In genomic region chr17:58081641-58082340, GRCh38 we compare ENCODE assay signal across 13 cellular contexts. TPM values are rescaled to one million over a fixed set of nuclear protein-coding genes. Genes with fewer than 3 reads are reported as not detected.
A peak's percentile ranks its signal among the peaks of the same experiment; 100 is the strongest.
DNase-seq lines count a peak whose midpoint lies in the region; ATAC-seq and TF ChIP-seq lines count a peak whose summit lies in the region.
"Had no signal": no experiment of that assay in that cellular context is flagged by ENCODE, and none has a peak within 500 bp of the region (broad histone marks: within the 10 kb centered on the region; RNA-seq: fewer than 3 reads in every experiment).

No MANE protein-coding gene starts in this region.

- H2BK120ac ChIP-seq in mesendoderm (ENCODE audit: low read depth, low read length): peak overlapping the region; percentile 64

- no peak overlapping the region for H3K23ac ChIP-seq in mesendoderm (ENCODE audit: low read length)

- H3K56ac ChIP-seq in mesendoderm (ENCODE audit: low read length): peak overlapping the region; percentile 97

- DNase-seq in activated CD8-positive, alpha-beta T cell treated with anti-CD3 and anti-CD28 coated beads, Interleukin-2, amount 10 ng/mL, durations not matched to agents 7 days and 5 days: no peak
- DNase-seq in activated CD8-positive, alpha-beta T cell treated with anti-CD3 and anti-CD28 coated beads for 36 hours: no peak
- DNase-seq in activated B cell treated with CpG ODN at 0.5 μM for 24 hours: no peak
- no peak for DNase-seq in mesendoderm
- no peak for DNase-seq in UCSD-AML1 (lab: John Stamatoyannopoulos, UW; ENCODE audit: unreplicated experiment)
- no peak for DNase-seq in SIG-M5 treated with dmso at 0.1 percent for 504 hours (lab: John Stamatoyannopoulos, UW; ENCODE audit: unreplicated experiment)
- DNase-seq: DND-41, heart right ventricle, NCI-H2107, T1000 had no signal

- H3K27me3 Mint-ChIP-seq in activated CD8-positive, alpha-beta T cell treated with anti-CD3 and anti-CD28 coated beads, Interleukin-2, amount 10 ng/mL, durations not matched to agents 7 days and 5 days (ENCODE audit: low read depth): peaks cover 39% of the 10 kb centered on the region
- no peaks in the 10 kb centered on the region for H3K27me3 Mint-ChIP-seq in activated CD8-positive, alpha-beta T cell treated with anti-CD3 and anti-CD28 coated beads for 36 hours
- H3K27me3 Mint-ChIP-seq in activated B cell treated with CpG ODN at 0.5 μM for 24 hours: peaks cover under 1% of the 10 kb centered on the region

- H3K4me1 ChIP-seq in mesendoderm (ENCODE audit: control insufficient read depth, low read depth, low read length): peaks cover 20% of the 10 kb centered on the region

- CTCF ChIA-PET in activated CD8-positive, alpha-beta T cell treated with anti-CD3 and anti-CD28 coated beads, Interleukin-2, amount 10 ng/mL, durations not matched to agents 7 days and 5 days (lab: Charles Lee): no interaction called here
- CTCF ChIA-PET in activated CD8-positive, alpha-beta T cell treated with anti-CD3 and anti-CD28 coated beads for 36 hours (lab: Charles Lee): interaction anchor here (1.3 kb wide), 1 partner anchor 76 kb away, joined by 3 read pairs; no protein-coding TSS in a partner anchor
- CTCF ChIA-PET in activated B cell treated with CpG ODN at 0.5 μM for 24 hours (lab: Charles Lee): no interaction called here

- H3K9me3 Mint-ChIP-seq in activated CD8-positive, alpha-beta T cell treated with anti-CD3 and anti-CD28 coated beads, Interleukin-2, amount 10 ng/mL, durations not matched to agents 7 days and 5 days (ENCODE audit: insufficient read depth): no peaks in the 10 kb centered on the region
- no peaks in the 10 kb centered on the region for H3K9me3 Mint-ChIP-seq in activated CD8-positive, alpha-beta T cell treated with anti-CD3 and anti-CD28 coated beads for 36 hours
- H3K9me3 Mint-ChIP-seq in activated B cell treated with CpG ODN at 0.5 μM for 24 hours: no peaks in the 10 kb centered on the region
- H3K9me3 Mint-ChIP-seq: memory B cell had no signal

- peaks cover 13% of the 10 kb centered on the region for H3K36me3 Mint-ChIP-seq in activated CD8-positive, alpha-beta T cell treated with anti-CD3 and anti-CD28 coated beads, Interleukin-2, amount 10 ng/mL, durations not matched to agents 7 days and 5 days (ENCODE audit: low read depth)
- H3K36me3 Mint-ChIP-seq in activated CD8-positive, alpha-beta T cell treated with anti-CD3 and anti-CD28 coated beads for 36 hours (ENCODE audit: low read depth): peaks cover 20% of the 10 kb centered on the region
- peaks cover 14% of the 10 kb centered on the region for H3K36me3 Mint-ChIP-seq in activated B cell treated with CpG ODN at 0.5 μM for 24 hours (ENCODE audit: low read depth)

- H3K9ac ChIP-seq in mesendoderm (ENCODE audit: low read length): peak overlapping the region; percentile 76

- no peak for TF ChIP-seq CTCF in activated CD8-positive, alpha-beta T cell treated with anti-CD3 and anti-CD28 coated beads for 36 hours (IDR thresholded peaks at IDR 0.05)
- no peak for TF ChIP-seq CTCF in activated B cell treated with CpG ODN at 0.5 μM for 24 hours (IDR thresholded peaks at IDR 0.05)

- no peak overlapping the region for H3K27ac ChIP-seq in mesendoderm (ENCODE audit: low read depth, low read length)
- H3K27ac ChIP-seq in temporal lobe (ENCODE audit: low read depth, low read length): peak overlapping the region; percentile 85

- H3K4ac ChIP-seq in mesendoderm (ENCODE audit: low read depth, low read length): peak overlapping the region; percentile 87

- H3K36me3 ChIP-seq in mesendoderm (ENCODE audit: control insufficient read depth, insufficient read depth, low read length): peaks cover 1% of the 10 kb centered on the region

- no peak overlapping the region for H2BK15ac ChIP-seq in mesendoderm (replicated peaks; ENCODE audit: low read depth)

- peaks cover 28% of the 10 kb centered on the region for H3K4me1 Mint-ChIP-seq in activated CD8-positive, alpha-beta T cell treated with anti-CD3 and anti-CD28 coated beads, Interleukin-2, amount 10 ng/mL, durations not matched to agents 7 days and 5 days (ENCODE audit: low read depth)
- H3K4me1 Mint-ChIP-seq in activated CD8-positive, alpha-beta T cell treated with anti-CD3 and anti-CD28 coated beads for 36 hours (ENCODE audit: low read depth): peaks cover 24% of the 10 kb centered on the region
- H3K4me1 Mint-ChIP-seq in activated B cell treated with CpG ODN at 0.5 μM for 24 hours: peaks cover 27% of the 10 kb centered on the region

- H2AK5ac ChIP-seq in mesendoderm (ENCODE audit: low read length): no peak overlapping the region

- H3K27me3 ChIP-seq in mesendoderm (ENCODE audit: insufficient read depth, low read length, poor library complexity): no peaks in the 10 kb centered on the region

- H3K79me1 ChIP-seq in mesendoderm (ENCODE audit: low read length): peaks cover 15% of the 10 kb centered on the region

- peak overlapping the region; percentile 5 for H3K27ac Mint-ChIP-seq in activated CD8-positive, alpha-beta T cell treated with anti-CD3 and anti-CD28 coated beads, Interleukin-2, amount 10 ng/mL, durations not matched to agents 7 days and 5 days
- H3K27ac Mint-ChIP-seq in activated CD8-positive, alpha-beta T cell treated with anti-CD3 and anti-CD28 coated beads for 36 hours: no peak overlapping the region
- no peak overlapping the region for H3K27ac Mint-ChIP-seq in activated B cell treated with CpG ODN at 0.5 μM for 24 hours
- H3K27ac Mint-ChIP-seq: memory B cell had no signal

- POLR2A ChIA-PET in activated CD8-positive, alpha-beta T cell treated with anti-CD3 and anti-CD28 coated beads, Interleukin-2, amount 10 ng/mL, durations not matched to agents 7 days and 5 days (lab: Charles Lee): interaction anchor here (1.8 to 4.2 kb wide), 2 partner anchors 75 to 550 kb away, joined by 5 to 37 read pairs; partner anchors contain the start of gene SRSF1
- POLR2A ChIA-PET in activated CD8-positive, alpha-beta T cell treated with anti-CD3 and anti-CD28 coated beads for 36 hours (lab: Charles Lee): interaction anchor here (0.6 to 6.2 kb wide), 2 partner anchors 44 to 74 kb away, joined by 4 to 50 read pairs; partner anchors contain the start of gene SRSF1
- POLR2A ChIA-PET in activated B cell treated with CpG ODN at 0.5 μM for 24 hours (lab: Charles Lee): interaction anchor here (3.4 kb wide), 1 partner anchor 75 kb away, joined by 55 read pairs; the partner anchor contains the start of gene SRSF1

- H3K4me3 Mint-ChIP-seq in activated CD8-positive, alpha-beta T cell treated with anti-CD3 and anti-CD28 coated beads, Interleukin-2, amount 10 ng/mL, durations not matched to agents 7 days and 5 days: no peak overlapping the region
- H3K4me3 Mint-ChIP-seq in activated CD8-positive, alpha-beta T cell treated with anti-CD3 and anti-CD28 coated beads for 36 hours: no peak overlapping the region
- peak overlapping the region; percentile 38 for H3K4me3 Mint-ChIP-seq in activated B cell treated with CpG ODN at 0.5 μM for 24 hours
- H3K4me3 Mint-ChIP-seq: memory B cell had no signal

- WGBS in mesendoderm (ENCODE audit: extremely low coverage, insufficient coverage, low lambda C conversion rate): no CpG with 5 or more reads among the region's 16 CpGs

- no peak for ATAC-seq in activated CD8-positive, alpha-beta T cell treated with anti-CD3 and anti-CD28 coated beads, Interleukin-2, amount 10 ng/mL, durations not matched to agents 7 days and 5 days
- no peak for ATAC-seq in activated CD8-positive, alpha-beta T cell treated with anti-CD3 and anti-CD28 coated beads for 36 hours
- ATAC-seq in activated B cell treated with CpG ODN at 0.5 μM for 24 hours (ENCODE audit: low read depth) (no peak), GM21447 (IDR thresholded peaks at IDR 0.05; ENCODE audit: unreplicated experiment) (no peak)

- peaks cover 34% of the 10 kb centered on the region for H3K79me2 ChIP-seq in mesendoderm (ENCODE audit: control insufficient read depth, insufficient read depth, low read length)

- H3K4me2 ChIP-seq in mesendoderm (ENCODE audit: low read length): no peak overlapping the region

- intact Hi-C loops in activated CD8-positive, alpha-beta T cell treated with anti-CD3 and anti-CD28 coated beads for 36 hours (cut with micrococcal nuclease): no loop called here
- intact Hi-C loops in activated B cell treated with CpG ODN at 0.5 μM for 24 hours (cut with micrococcal nuclease): loop anchor here (10.0 kb wide), 1 partner anchor 997 kb away; the partner anchor contains the start of gene AKAP1

- no peak overlapping the region for H4K8ac ChIP-seq in mesendoderm (ENCODE audit: low read depth, low read length)

- peak overlapping the region; percentile 86 for H4K5ac ChIP-seq in mesendoderm (ENCODE audit: low read length)

- H3K4me3 ChIP-seq in mesendoderm (ENCODE audit: low read length): no peak overlapping the region

- H2BK5ac ChIP-seq in mesendoderm (ENCODE audit: low read length): peak overlapping the region; percentile 40

- peak overlapping the region; percentile 85 for H3K18ac ChIP-seq in mesendoderm (ENCODE audit: low read length)

RNA-seq across cellular contexts. Expression of gene DYNLL2, which starts 1.4 kb away (rescaled TPM):
- total RNA-seq in activated CD8-positive, alpha-beta T cell treated with anti-CD3 and anti-CD28 coated beads, Interleukin-2, amount 10 ng/mL, durations not matched to agents 7 days and 5 days: 10 to 100 TPM; 30.9 to 31.7 TPM
- 10 to 100 TPM; 25.6 to 26.1 TPM for total RNA-seq in activated CD8-positive, alpha-beta T cell treated with anti-CD3 and anti-CD28 coated beads for 36 hours
- total RNA-seq in activated B cell treated with CpG ODN at 0.5 μM for 24 hours: 19.5 and 19.6 TPM in 2 replicates
- 21.8 TPM for polyA plus RNA-seq in mesendoderm (2013, experiment 1 of 2)
- 21.7 TPM for polyA plus RNA-seq in mesendoderm (2013, experiment 2 of 2)
- 31.0 TPM for total RNA-seq in temporal lobe
